2 cellular contexts compared by ENCODE assay signal in the genomic region with DNA sequence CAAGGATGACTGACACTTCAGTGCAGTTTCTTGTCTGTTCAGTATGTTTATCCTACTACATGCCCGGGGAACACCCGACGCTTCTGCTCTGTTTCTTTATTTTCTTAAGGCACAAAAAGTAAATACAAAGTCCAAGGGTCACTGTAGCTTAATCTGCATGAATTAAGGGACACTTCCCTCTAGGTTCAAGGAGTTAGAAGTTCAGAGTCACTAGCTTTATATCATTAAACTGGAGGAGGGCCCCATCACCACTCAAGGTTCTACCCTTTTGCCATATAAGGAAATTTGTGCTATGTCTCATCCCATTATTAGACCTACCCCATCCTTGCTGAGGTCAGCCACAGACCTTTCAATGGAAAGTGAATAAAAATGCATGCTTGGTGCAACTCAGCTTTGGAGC.
A peak's percentile ranks its signal among the peaks of the same experiment; 100 is the strongest.
TF ChIP-seq lines count a peak whose summit lies in the region.

No MANE protein-coding gene starts in this region.

TF ChIP-seq in HEK293T, 16 proteins besides CTCF, POLR2A, EP300 and RAD21:
- TF ChIP-seq, protein P1, sequence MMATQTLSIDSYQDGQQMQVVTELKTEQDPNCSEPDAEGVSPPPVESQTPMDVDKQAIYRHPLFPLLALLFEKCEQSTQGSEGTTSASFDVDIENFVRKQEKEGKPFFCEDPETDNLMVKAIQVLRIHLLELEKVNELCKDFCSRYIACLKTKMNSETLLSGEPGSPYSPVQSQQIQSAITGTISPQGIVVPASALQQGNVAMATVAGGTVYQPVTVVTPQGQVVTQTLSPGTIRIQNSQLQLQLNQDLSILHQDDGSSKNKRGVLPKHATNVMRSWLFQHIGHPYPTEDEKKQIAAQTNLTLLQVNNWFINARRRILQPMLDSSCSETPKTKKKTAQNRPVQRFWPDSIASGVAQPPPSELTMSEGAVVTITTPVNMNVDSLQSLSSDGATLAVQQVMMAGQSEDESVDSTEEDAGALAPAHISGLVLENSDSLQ (IDR thresholded peaks at IDR 0.05), result 0 out of 2 replicates have a peak, but pooled peaks have one; percentile 24
- TF ChIP-seq FOXA1 (IDR thresholded peaks at IDR 0.05), result no peak
TF ChIP-seq in HEK293T: peak in this region for 1.

TF ChIP-seq in H1, 55 proteins besides CTCF, POLR2A, EP300 and RAD21 (continued from another document):
- TF ChIP-seq, protein P2, sequence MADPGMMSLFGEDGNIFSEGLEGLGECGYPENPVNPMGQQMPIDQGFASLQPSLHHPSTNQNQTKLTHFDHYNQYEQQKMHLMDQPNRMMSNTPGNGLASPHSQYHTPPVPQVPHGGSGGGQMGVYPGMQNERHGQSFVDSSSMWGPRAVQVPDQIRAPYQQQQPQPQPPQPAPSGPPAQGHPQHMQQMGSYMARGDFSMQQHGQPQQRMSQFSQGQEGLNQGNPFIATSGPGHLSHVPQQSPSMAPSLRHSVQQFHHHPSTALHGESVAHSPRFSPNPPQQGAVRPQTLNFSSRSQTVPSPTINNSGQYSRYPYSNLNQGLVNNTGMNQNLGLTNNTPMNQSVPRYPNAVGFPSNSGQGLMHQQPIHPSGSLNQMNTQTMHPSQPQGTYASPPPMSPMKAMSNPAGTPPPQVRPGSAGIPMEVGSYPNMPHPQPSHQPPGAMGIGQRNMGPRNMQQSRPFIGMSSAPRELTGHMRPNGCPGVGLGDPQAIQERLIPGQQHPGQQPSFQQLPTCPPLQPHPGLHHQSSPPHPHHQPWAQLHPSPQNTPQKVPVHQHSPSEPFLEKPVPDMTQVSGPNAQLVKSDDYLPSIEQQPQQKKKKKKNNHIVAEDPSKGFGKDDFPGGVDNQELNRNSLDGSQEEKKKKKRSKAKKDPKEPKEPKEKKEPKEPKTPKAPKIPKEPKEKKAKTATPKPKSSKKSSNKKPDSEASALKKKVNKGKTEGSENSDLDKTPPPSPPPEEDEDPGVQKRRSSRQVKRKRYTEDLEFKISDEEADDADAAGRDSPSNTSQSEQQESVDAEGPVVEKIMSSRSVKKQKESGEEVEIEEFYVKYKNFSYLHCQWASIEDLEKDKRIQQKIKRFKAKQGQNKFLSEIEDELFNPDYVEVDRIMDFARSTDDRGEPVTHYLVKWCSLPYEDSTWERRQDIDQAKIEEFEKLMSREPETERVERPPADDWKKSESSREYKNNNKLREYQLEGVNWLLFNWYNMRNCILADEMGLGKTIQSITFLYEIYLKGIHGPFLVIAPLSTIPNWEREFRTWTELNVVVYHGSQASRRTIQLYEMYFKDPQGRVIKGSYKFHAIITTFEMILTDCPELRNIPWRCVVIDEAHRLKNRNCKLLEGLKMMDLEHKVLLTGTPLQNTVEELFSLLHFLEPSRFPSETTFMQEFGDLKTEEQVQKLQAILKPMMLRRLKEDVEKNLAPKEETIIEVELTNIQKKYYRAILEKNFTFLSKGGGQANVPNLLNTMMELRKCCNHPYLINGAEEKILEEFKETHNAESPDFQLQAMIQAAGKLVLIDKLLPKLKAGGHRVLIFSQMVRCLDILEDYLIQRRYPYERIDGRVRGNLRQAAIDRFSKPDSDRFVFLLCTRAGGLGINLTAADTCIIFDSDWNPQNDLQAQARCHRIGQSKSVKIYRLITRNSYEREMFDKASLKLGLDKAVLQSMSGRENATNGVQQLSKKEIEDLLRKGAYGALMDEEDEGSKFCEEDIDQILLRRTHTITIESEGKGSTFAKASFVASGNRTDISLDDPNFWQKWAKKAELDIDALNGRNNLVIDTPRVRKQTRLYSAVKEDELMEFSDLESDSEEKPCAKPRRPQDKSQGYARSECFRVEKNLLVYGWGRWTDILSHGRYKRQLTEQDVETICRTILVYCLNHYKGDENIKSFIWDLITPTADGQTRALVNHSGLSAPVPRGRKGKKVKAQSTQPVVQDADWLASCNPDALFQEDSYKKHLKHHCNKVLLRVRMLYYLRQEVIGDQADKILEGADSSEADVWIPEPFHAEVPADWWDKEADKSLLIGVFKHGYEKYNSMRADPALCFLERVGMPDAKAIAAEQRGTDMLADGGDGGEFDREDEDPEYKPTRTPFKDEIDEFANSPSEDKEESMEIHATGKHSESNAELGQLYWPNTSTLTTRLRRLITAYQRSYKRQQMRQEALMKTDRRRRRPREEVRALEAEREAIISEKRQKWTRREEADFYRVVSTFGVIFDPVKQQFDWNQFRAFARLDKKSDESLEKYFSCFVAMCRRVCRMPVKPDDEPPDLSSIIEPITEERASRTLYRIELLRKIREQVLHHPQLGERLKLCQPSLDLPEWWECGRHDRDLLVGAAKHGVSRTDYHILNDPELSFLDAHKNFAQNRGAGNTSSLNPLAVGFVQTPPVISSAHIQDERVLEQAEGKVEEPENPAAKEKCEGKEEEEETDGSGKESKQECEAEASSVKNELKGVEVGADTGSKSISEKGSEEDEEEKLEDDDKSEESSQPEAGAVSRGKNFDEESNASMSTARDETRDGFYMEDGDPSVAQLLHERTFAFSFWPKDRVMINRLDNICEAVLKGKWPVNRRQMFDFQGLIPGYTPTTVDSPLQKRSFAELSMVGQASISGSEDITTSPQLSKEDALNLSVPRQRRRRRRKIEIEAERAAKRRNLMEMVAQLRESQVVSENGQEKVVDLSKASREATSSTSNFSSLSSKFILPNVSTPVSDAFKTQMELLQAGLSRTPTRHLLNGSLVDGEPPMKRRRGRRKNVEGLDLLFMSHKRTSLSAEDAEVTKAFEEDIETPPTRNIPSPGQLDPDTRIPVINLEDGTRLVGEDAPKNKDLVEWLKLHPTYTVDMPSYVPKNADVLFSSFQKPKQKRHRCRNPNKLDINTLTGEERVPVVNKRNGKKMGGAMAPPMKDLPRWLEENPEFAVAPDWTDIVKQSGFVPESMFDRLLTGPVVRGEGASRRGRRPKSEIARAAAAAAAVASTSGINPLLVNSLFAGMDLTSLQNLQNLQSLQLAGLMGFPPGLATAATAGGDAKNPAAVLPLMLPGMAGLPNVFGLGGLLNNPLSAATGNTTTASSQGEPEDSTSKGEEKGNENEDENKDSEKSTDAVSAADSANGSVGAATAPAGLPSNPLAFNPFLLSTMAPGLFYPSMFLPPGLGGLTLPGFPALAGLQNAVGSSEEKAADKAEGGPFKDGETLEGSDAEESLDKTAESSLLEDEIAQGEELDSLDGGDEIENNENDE (IDR thresholded peaks at IDR 0.05; ENCODE audit: insufficient replicate concordance, low read length), result no peak
- no peak for TF ChIP-seq TAF1 (IDR thresholded peaks at IDR 0.05; ENCODE audit: low read depth, low read length)
TF ChIP-seq in H1: peak in this region for 1.
